In the genomic region with DNA sequence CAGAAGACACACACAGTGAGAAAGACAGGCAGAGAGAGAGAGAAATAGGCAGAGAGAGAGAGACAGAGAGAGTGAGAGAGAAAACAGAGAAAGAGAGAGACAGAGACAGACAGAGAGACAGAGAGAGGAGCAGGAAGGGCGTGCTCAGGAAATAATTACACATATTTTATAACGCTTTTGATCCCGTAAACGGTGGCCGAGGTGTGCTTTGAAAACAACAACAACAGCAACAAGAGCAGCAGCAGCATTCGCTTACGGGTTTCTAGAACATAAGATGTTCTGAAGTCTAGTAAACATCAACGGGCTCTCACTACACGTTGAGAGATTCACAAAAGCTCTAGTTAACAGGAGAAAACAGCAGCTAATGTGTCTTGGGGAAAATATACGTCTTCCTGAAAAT, we compare ENCODE assay signal across 2 cellular contexts.
TF ChIP-seq lines count a peak whose summit lies in the region.

No MANE protein-coding gene starts in this region.

TF ChIP-seq in H1, 55 proteins besides CTCF, POLR2A, EP300 and RAD21:
- TF ChIP-seq FOSL1 (IDR thresholded peaks at IDR 0.05; ENCODE audit: insufficient read depth, low read depth, low read length) (no peak), EZH2 (IDR thresholded peaks at IDR 0.05; ENCODE audit: low read depth, low read length, severe bottlenecking) (no peak), JUND (IDR thresholded peaks at IDR 0.05; ENCODE audit: low read length) (no peak), TEAD4 (IDR thresholded peaks at IDR 0.05; ENCODE audit: low read depth, low read length) (no peak), SAP30 (IDR thresholded peaks at IDR 0.05; ENCODE audit: insufficient read depth, insufficient replicate concordance, low read length) (no peak)

TF ChIP-seq in neural cell, 6 proteins besides CTCF, POLR2A, EP300 and RAD21:
- TF ChIP-seq POLR2AphosphoS5 (IDR thresholded peaks at IDR 0.05) (no peak), MXI1 (conservative IDR thresholded peaks at IDR 0.05; ENCODE audit: poor library complexity, severe bottlenecking) (no peak), EZH2 (IDR thresholded peaks at IDR 0.05; ENCODE audit: borderline replicate concordance, insufficient read depth, low read length, poor library complexity, severe bottlenecking) (no peak), TAF1 (IDR thresholded peaks at IDR 0.05; ENCODE audit: low read depth) (no peak), SMC3 (conservative IDR thresholded peaks at IDR 0.05; ENCODE audit: poor library complexity) (no peak)
- TF ChIP-seq, protein P1, sequence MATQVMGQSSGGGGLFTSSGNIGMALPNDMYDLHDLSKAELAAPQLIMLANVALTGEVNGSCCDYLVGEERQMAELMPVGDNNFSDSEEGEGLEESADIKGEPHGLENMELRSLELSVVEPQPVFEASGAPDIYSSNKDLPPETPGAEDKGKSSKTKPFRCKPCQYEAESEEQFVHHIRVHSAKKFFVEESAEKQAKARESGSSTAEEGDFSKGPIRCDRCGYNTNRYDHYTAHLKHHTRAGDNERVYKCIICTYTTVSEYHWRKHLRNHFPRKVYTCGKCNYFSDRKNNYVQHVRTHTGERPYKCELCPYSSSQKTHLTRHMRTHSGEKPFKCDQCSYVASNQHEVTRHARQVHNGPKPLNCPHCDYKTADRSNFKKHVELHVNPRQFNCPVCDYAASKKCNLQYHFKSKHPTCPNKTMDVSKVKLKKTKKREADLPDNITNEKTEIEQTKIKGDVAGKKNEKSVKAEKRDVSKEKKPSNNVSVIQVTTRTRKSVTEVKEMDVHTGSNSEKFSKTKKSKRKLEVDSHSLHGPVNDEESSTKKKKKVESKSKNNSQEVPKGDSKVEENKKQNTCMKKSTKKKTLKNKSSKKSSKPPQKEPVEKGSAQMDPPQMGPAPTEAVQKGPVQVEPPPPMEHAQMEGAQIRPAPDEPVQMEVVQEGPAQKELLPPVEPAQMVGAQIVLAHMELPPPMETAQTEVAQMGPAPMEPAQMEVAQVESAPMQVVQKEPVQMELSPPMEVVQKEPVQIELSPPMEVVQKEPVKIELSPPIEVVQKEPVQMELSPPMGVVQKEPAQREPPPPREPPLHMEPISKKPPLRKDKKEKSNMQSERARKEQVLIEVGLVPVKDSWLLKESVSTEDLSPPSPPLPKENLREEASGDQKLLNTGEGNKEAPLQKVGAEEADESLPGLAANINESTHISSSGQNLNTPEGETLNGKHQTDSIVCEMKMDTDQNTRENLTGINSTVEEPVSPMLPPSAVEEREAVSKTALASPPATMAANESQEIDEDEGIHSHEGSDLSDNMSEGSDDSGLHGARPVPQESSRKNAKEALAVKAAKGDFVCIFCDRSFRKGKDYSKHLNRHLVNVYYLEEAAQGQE (IDR thresholded peaks at IDR 0.05; ENCODE audit: borderline replicate concordance), result no peak
